ENCODE assay signal across 29 cellular contexts in the genomic region with DNA sequence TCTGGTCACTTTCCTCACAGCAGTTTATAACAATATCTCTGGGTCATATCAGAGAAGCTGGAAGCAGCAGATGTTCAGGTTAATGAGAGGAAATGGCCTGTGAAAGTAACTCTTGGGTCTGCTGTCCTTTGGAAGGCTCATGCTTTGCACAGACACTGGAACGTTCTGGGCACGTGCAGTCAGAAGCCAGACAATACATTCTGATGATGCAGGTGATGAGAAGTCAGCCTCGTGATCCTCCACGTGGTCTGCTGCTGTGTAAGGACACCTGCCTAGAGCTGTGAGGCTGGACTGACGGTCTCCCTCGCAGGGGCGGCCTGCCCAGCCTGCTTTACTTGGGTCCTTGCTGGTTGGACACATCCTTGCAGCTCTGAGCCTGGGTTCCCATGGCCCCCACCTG. TPM values are rescaled to one million over a fixed set of nuclear protein-coding genes. Genes with fewer than 3 reads are reported as not detected.
DNase-seq lines count a peak whose midpoint lies in the region; ATAC-seq, FAIRE-seq and TF ChIP-seq lines count a peak whose summit lies in the region.
"Had no signal": no experiment of that assay in that cellular context is flagged by ENCODE, and none has a peak within 500 bp of the region (broad histone marks: within the 10 kb centered on the region; RNA-seq: fewer than 3 reads in every experiment).

No MANE protein-coding gene starts in this region.

- H3K9ac ChIP-seq in SK-N-SH (no peak overlapping the region), kidney (ENCODE audit: low read length in 2 of 2) (no peak overlapping the region)
- H3K9ac ChIP-seq: KMS-11, neural progenitor cell had no signal

- H3F3A ChIP-seq in SK-N-SH (replicated peaks; ENCODE audit: insufficient read depth) = no peaks in the 10 kb centered on the region

- intact Hi-C loops in left ventricle myocardium inferior (cut with micrococcal nuclease) (no loop called here), left cardiac atrium (cut with DNase I) (no loop called here), kidney (cut with DNase I) (no loop called here)
- intact Hi-C loops in activated T-helper 2 cell treated with anti-CD3 and anti-CD28 coated beads, Interferon-gamma antibody, Interleukin-2, Interleukin-4, amounts not matched to agents 10 μg/mL and 5 μg/mL and 100 μg/mL, durations not matched to agents 14 hours and 24 hours and 36 hours (cut with micrococcal nuclease) = no loop called here

- TF ChIP-seq EP300 in SK-N-SH (IDR thresholded peaks at IDR 0.05; ENCODE audit: borderline replicate concordance in 1 of 2, low read depth in 1 of 2, low read length in 1 of 2) = peak in 1 of 2 experiments; percentile 79; a peak in 2 of 4 replicates

- peaks cover 12% of the 10 kb centered on the region for H3K36me3 Mint-ChIP-seq in activated T-helper 2 cell treated with anti-CD3 and anti-CD28 coated beads, Interferon-gamma antibody, Interleukin-2, Interleukin-4, amounts not matched to agents 10 μg/mL and 5 μg/mL and 100 μg/mL, durations not matched to agents 14 hours and 24 hours and 36 hours (ENCODE audit: low read depth)
- peaks cover 17% of the 10 kb centered on the region for H3K36me3 Mint-ChIP-seq in activated naive CD8-positive, alpha-beta T cell treated with anti-CD3 and anti-CD28 coated beads, Interleukin-2, amount 50 U/mL, for 24 hours (ENCODE audit: low read depth)
- H3K36me3 Mint-ChIP-seq: activated naive CD8-positive, alpha-beta T cell had no signal

- no peak overlapping the region for H2AFZ ChIP-seq in SK-N-SH (ENCODE audit: low read depth)
- H2AFZ ChIP-seq: neural progenitor cell had no signal

- H3K36me3 ChIP-seq in left ventricle myocardium inferior (peaks cover 24% of the 10 kb centered on the region), SK-N-SH (replicated peaks in 1 of 2; ENCODE audit: control insufficient read depth in 1 of 2, insufficient read depth in 2 of 2, low read length in 1 of 2) (peaks cover 21 to 33% of the 10 kb centered on the region in 2 experiments), kidney (ENCODE audit: control insufficient read depth in 1 of 2, insufficient read depth in 2 of 2, low read length in 2 of 2) (no peaks in the 10 kb centered on the region)
- H3K36me3 ChIP-seq: neural progenitor cell had no signal

- CTCF ChIA-PET in SK-N-SH (lab: Yijun Ruan, JAX) = interaction anchor here (0.8 to 2.4 kb wide), 9 partner anchors 8 to 117 kb away, joined by 3 to 21 read pairs (median 4); no protein-coding TSS in a partner anchor

- TF ChIP-seq RAD21 in SK-N-SH (IDR thresholded peaks at IDR 0.05; ENCODE audit: low read length) = no peak

- no peaks in the 10 kb centered on the region for H3K9me2 ChIP-seq in SK-N-SH

- POLR2A ChIA-PET in SK-N-SH (lab: Yijun Ruan, JAX) = interaction anchor here (2.3 to 2.4 kb wide), 2 partner anchors 16 to 86 kb away, joined by 7 to 12 read pairs; no protein-coding TSS in a partner anchor

- no peak for FAIRE-seq in kidney (lab: Jason Lieb, UNC)
- FAIRE-seq: HTR-8/SVneo had no signal

- H3K4me1 ChIP-seq in left ventricle myocardium inferior (peaks cover 56% of the 10 kb centered on the region), SK-N-SH (ENCODE audit: control insufficient read depth in 1 of 2, insufficient read depth in 2 of 2, low read depth in 1 of 2, low read length in 1 of 2) (peaks cover 7 to 57% of the 10 kb centered on the region in 2 experiments; a peak in 2 of 4 replicates), kidney (ENCODE audit: control insufficient read depth in 1 of 2, insufficient read depth in 1 of 2, low read depth in 1 of 2, low read length in 2 of 2) (peaks cover 5 to 27% of the 10 kb centered on the region in 2 donors)
- H3K4me1 ChIP-seq: HAP-1, neural progenitor cell had no signal

- no peaks in the 10 kb centered on the region for H3K9me3 Mint-ChIP-seq in activated T-helper 2 cell treated with anti-CD3 and anti-CD28 coated beads, Interferon-gamma antibody, Interleukin-2, Interleukin-4, amounts not matched to agents 10 μg/mL and 5 μg/mL and 100 μg/mL, durations not matched to agents 14 hours and 24 hours and 36 hours
- no peaks in the 10 kb centered on the region for H3K9me3 Mint-ChIP-seq in activated naive CD8-positive, alpha-beta T cell treated with anti-CD3 and anti-CD28 coated beads, Interleukin-2, amount 50 U/mL, for 24 hours
- H3K9me3 Mint-ChIP-seq: activated B cell treated with CpG ODN at 0.5 μM for 24 hours; activated T-helper 17 cell treated with anti-CD3 and anti-CD28 coated beads, Interleukin-2, amount 50 U/mL, for 72 hours; central memory CD8-positive, alpha-beta T cell; neural progenitor cell had no signal

- TF ChIP-seq CTCF in left ventricle myocardium inferior (IDR thresholded peaks at IDR 0.05; ENCODE audit: borderline replicate concordance) (no peak), SK-N-SH (IDR thresholded peaks at IDR 0.05) (no peak), kidney (IDR thresholded peaks at IDR 0.05; ENCODE audit: borderline replicate concordance, extremely low read depth, insufficient read depth) (no peak)

- H3K27ac ChIP-seq in left ventricle myocardium inferior (replicated peaks) = peak overlapping the region; percentile 64
- peak overlapping the region in 1 of 2 experiments; percentile 96; a peak in 2 of 4 replicates for H3K27ac ChIP-seq in SK-N-SH (ENCODE audit: low read depth in 2 of 2, low read length in 1 of 2)
- no peak overlapping the region for H3K27ac ChIP-seq in kidney (ENCODE audit: low read depth in 2 of 2, low read length in 2 of 2)
- H3K27ac ChIP-seq: ascending aorta, KMS-11, neural progenitor cell had no signal

- H3K9me3 ChIP-seq in left ventricle myocardium inferior (replicated peaks) (no peaks in the 10 kb centered on the region), SK-N-SH (no peaks in the 10 kb centered on the region), kidney (ENCODE audit: control insufficient read depth in 1 of 2, low read length in 2 of 2) (no peaks in the 10 kb centered on the region)
- H3K9me3 ChIP-seq: ascending aorta, HAP-1, tibial nerve had no signal

- H3K27me3 ChIP-seq in left ventricle myocardium inferior (ENCODE audit: low read depth) = no peaks in the 10 kb centered on the region
- no peaks in the 10 kb centered on the region for H3K27me3 ChIP-seq in SK-N-SH (ENCODE audit: insufficient read depth)
- H3K27me3 ChIP-seq: ascending aorta, neural progenitor cell, tibial nerve had no signal

- ATAC-seq in left cardiac atrium (no peak), GM18909 (IDR thresholded peaks at IDR 0.05; ENCODE audit: poor library complexity, unreplicated experiment) (no peak)
- ATAC-seq in activated naive CD8-positive, alpha-beta T cell treated with anti-CD3 and anti-CD28 coated beads, Interleukin-2, amount 50 U/mL, for 24 hours = no peak
- ATAC-seq: activated T-helper 17 cell treated with anti-CD3 and anti-CD28 coated beads, Interleukin-2, amount 50 U/mL, for 72 hours; right cardiac atrium; Right ventricle myocardium inferior had no signal

- H3K4me3 ChIP-seq in left ventricle myocardium inferior = no peak overlapping the region
- H3K4me3 ChIP-seq in SK-N-SH (ENCODE audit: low read depth in 2 of 2, low read length in 1 of 2) = no peak overlapping the region
- H3K4me3 ChIP-seq in kidney (ENCODE audit: low read length in 2 of 2) = no peak overlapping the region
- H3K4me3 ChIP-seq: ascending aorta, HAP-1, lung, neural progenitor cell, tibial nerve had no signal

- H3K27ac Mint-ChIP-seq in activated T-helper 2 cell treated with anti-CD3 and anti-CD28 coated beads, Interferon-gamma antibody, Interleukin-2, Interleukin-4, amounts not matched to agents 10 μg/mL and 5 μg/mL and 100 μg/mL, durations not matched to agents 14 hours and 24 hours and 36 hours = no peak overlapping the region
- no peak overlapping the region for H3K27ac Mint-ChIP-seq in activated naive CD8-positive, alpha-beta T cell treated with anti-CD3 and anti-CD28 coated beads, Interleukin-2, amount 50 U/mL, for 24 hours
- H3K27ac Mint-ChIP-seq: activated naive CD8-positive, alpha-beta T cell had no signal

- no peak overlapping the region for H3K4me3 Mint-ChIP-seq in activated T-helper 2 cell treated with anti-CD3 and anti-CD28 coated beads, Interferon-gamma antibody, Interleukin-2, Interleukin-4, amounts not matched to agents 10 μg/mL and 5 μg/mL and 100 μg/mL, durations not matched to agents 14 hours and 24 hours and 36 hours (ENCODE audit: low read depth)
- H3K4me3 Mint-ChIP-seq in activated naive CD8-positive, alpha-beta T cell treated with anti-CD3 and anti-CD28 coated beads, Interleukin-2, amount 50 U/mL, for 24 hours = no peak overlapping the region
- H3K4me3 Mint-ChIP-seq: activated B cell treated with CpG ODN at 0.5 μM for 24 hours; activated naive CD8-positive, alpha-beta T cell; activated T-helper 17 cell treated with anti-CD3 and anti-CD28 coated beads, Interleukin-2, amount 50 U/mL, for 72 hours; neural progenitor cell had no signal

- no peak for DNase-seq in left ventricle myocardium inferior
- DNase-seq in left cardiac atrium = no peak
- peak; percentile 59 for DNase-seq in SK-N-SH
- DNase-seq in kidney = peak; percentile 73
- no peak for DNase-seq in NCI-H1105 treated with DMSO at 0.1 percent for 48 hours (lab: John Stamatoyannopoulos, UW)
- no peak for DNase-seq in activated T-helper 2 cell treated with anti-CD3 and anti-CD28 coated beads, Interferon-gamma antibody, Interleukin-2, Interleukin-4, amounts not matched to agents 10 μg/mL and 5 μg/mL and 100 μg/mL, durations not matched to agents 14 hours and 24 hours and 36 hours (ENCODE audit: low spot score)
- no peak for DNase-seq in activated naive CD8-positive, alpha-beta T cell treated with anti-CD3 and anti-CD28 coated beads, Interleukin-2, amount 50 U/mL, for 24 hours
- DNase-seq: activated B cell treated with CpG ODN at 0.5 μM for 24 hours; COR-L47; DMS79 treated with DMSO at 0.1 percent for 48 hours; GF-D8; NCI-H1417 treated with DMSO at 0.1 percent for 48 hours; NCI-H446 treated with DMSO at 0.1 percent for 48 hours; OCI-M1; right cardiac atrium; stimulated activated CD4-positive, alpha-beta T cell treated with anti-CD3 and anti-CD28 coated beads, Interleukin-2, amount 100 ng/mL, for 24 hours; T-helper 9 cell had no signal

- peaks cover 28% of the 10 kb centered on the region for H3K4me1 Mint-ChIP-seq in activated T-helper 2 cell treated with anti-CD3 and anti-CD28 coated beads, Interferon-gamma antibody, Interleukin-2, Interleukin-4, amounts not matched to agents 10 μg/mL and 5 μg/mL and 100 μg/mL, durations not matched to agents 14 hours and 24 hours and 36 hours (ENCODE audit: low read depth)
- peaks cover 45% of the 10 kb centered on the region for H3K4me1 Mint-ChIP-seq in activated naive CD8-positive, alpha-beta T cell treated with anti-CD3 and anti-CD28 coated beads, Interleukin-2, amount 50 U/mL, for 24 hours

- no peak overlapping the region for H3K4me2 ChIP-seq in SK-N-SH
- H3K4me2 ChIP-seq: neural progenitor cell had no signal

- WGBS in SK-N-SH (ENCODE audit: low lambda C conversion rate) = 82% methylated on average over 4 of the region's 7 CpGs

- H3K79me2 ChIP-seq in SK-N-SH (ENCODE audit: insufficient read depth) = peaks cover 40% of the 10 kb centered on the region

- H4K20me1 ChIP-seq in SK-N-SH (ENCODE audit: insufficient read depth) = peaks cover 12% of the 10 kb centered on the region

- no peaks in the 10 kb centered on the region for H3K27me3 Mint-ChIP-seq in activated T-helper 2 cell treated with anti-CD3 and anti-CD28 coated beads, Interferon-gamma antibody, Interleukin-2, Interleukin-4, amounts not matched to agents 10 μg/mL and 5 μg/mL and 100 μg/mL, durations not matched to agents 14 hours and 24 hours and 36 hours (ENCODE audit: low read depth)
- H3K27me3 Mint-ChIP-seq in activated naive CD8-positive, alpha-beta T cell treated with anti-CD3 and anti-CD28 coated beads, Interleukin-2, amount 50 U/mL, for 24 hours = no peaks in the 10 kb centered on the region
- H3K27me3 Mint-ChIP-seq: activated B cell treated with CpG ODN at 0.5 μM for 24 hours; activated naive CD8-positive, alpha-beta T cell; activated T-helper 17 cell treated with anti-CD3 and anti-CD28 coated beads, Interleukin-2, amount 50 U/mL, for 72 hours; central memory CD8-positive, alpha-beta T cell had no signal

RNA-seq across cellular contexts. Expression of gene ADORA2A, which starts 18.8 kb away (rescaled TPM):
- total RNA-seq in left ventricle myocardium inferior (3.6 TPM), left cardiac atrium (1 to 10 TPM; 4.6 to 6.0 TPM), kidney (6.9 TPM)
- polyA plus RNA-seq in SK-N-SH (2012; rRNA removed) (9.3 and 12.0 TPM in 2 replicates), kidney (ENCODE audit: insufficient read depth, low read depth, low replicate concordance) (6.1 TPM)
- 5.1 and 9.7 TPM in 2 replicates for polyA plus RNA-seq in SK-N-SH (2012; cell fraction: cytosol; rRNA removed)
- 22.5 and 26.1 TPM in 2 replicates for polyA plus RNA-seq in SK-N-SH (2012; cell fraction: nucleus; rRNA removed)
- 20.2 and 23.8 TPM in 2 replicates for total RNA-seq in activated T-helper 2 cell treated with anti-CD3 and anti-CD28 coated beads, Interferon-gamma antibody, Interleukin-2, Interleukin-4, amounts not matched to agents 10 μg/mL and 5 μg/mL and 100 μg/mL, durations not matched to agents 14 hours and 24 hours and 36 hours

Comparison
In these comparisons a context has a peak if more than half of its experiments do, and no peak if none do; other contexts are left out.
1. DNase-seq: peak in SK-N-SH (single experiment) and kidney (single experiment); none in left ventricle myocardium inferior (single experiment), left cardiac atrium (single experiment), NCI-H1105 treated with DMSO at 0.1 percent for 48 hours (single experiment), activated T-helper 2 cell treated with anti-CD3 and anti-CD28 coated beads, Interferon-gamma antibody, Interleukin-2, Interleukin-4, amounts not matched to agents 10 μg/mL and 5 μg/mL and 100 μg/mL, durations not matched to agents 14 hours and 24 hours and 36 hours (single experiment) and activated naive CD8-positive, alpha-beta T cell treated with anti-CD3 and anti-CD28 coated beads, Interleukin-2, amount 50 U/mL, for 24 hours (single experiment).